8 cellular contexts compared by ENCODE assay signal in genomic region chr16:66740010-66740409, GRCh38. TPM values are rescaled to one million over a fixed set of nuclear protein-coding genes. Genes with fewer than 3 reads are reported as not detected.
A peak's percentile ranks its signal among the peaks of the same experiment; 100 is the strongest.
DNase-seq lines count a peak whose midpoint lies in the region; ATAC-seq and TF ChIP-seq lines count a peak whose summit lies in the region.

No MANE protein-coding gene starts in this region.

- peak; percentile 79 for ATAC-seq in CD8-positive, alpha-beta T cell
- ATAC-seq in HCT116 (peak; percentile 71), omental fat pad (ENCODE audit: low FRiP score) (no peak), GM18858 (IDR thresholded peaks at IDR 0.05; ENCODE audit: unreplicated experiment) (no peak), GM21367 (IDR thresholded peaks at IDR 0.05; ENCODE audit: unreplicated experiment) (no peak)

- H3K9ac ChIP-seq in HCT116 (ENCODE audit: low read length) (no peak overlapping the region), duodenal mucosa (ENCODE audit: low read depth in 1 of 2, low read length in 2 of 2) (no peak overlapping the region)

- H3K9me2 ChIP-seq in HCT116 (ENCODE audit: insufficient read depth), result no peaks in the 10 kb centered on the region

- H3K27me3 ChIP-seq in CD8-positive, alpha-beta T cell (ENCODE audit: insufficient read depth, low read length), result no peaks in the 10 kb centered on the region
- H3K27me3 ChIP-seq in HCT116 (ENCODE audit: insufficient read depth, low read length), result no peaks in the 10 kb centered on the region
- H3K27me3 ChIP-seq in duodenal mucosa (ENCODE audit: control insufficient read depth in 1 of 2, insufficient read depth in 2 of 2, low read length in 2 of 2), result no peaks in the 10 kb centered on the region

- no peak overlapping the region for H3K4me3 Mint-ChIP-seq in CD8-positive, alpha-beta T cell
- no peak overlapping the region for H3K4me3 Mint-ChIP-seq in T-helper 1 cell treated with Interleukin-12 subunit alpha and Interleukin-12 subunit beta and Interleukin-4 antibody, amounts not matched to agents 30 μg/mL and 1 μg/mL, for 36 hours

- H3K4me3 ChIP-seq in CD8-positive, alpha-beta T cell (ENCODE audit: low read depth, low read length), result no peak overlapping the region
- H3K4me3 ChIP-seq in HCT116 (replicated peaks in 1 of 2; ENCODE audit: low read depth in 1 of 2, low read length in 2 of 2) (no peak overlapping the region), duodenal mucosa (ENCODE audit: low read depth in 1 of 2, low read length in 2 of 2) (peak overlapping the region in 1 of 2 donors; percentile 18)

- H3K4me1 ChIP-seq in CD8-positive, alpha-beta T cell (ENCODE audit: insufficient read depth, low read length), result no peaks in the 10 kb centered on the region
- peaks cover 32 to 43% of the 10 kb centered on the region in 2 experiments for H3K4me1 ChIP-seq in HCT116 (ENCODE audit: control insufficient read depth in 1 of 2, insufficient read depth in 2 of 2, low read length in 2 of 2)
- H3K4me1 ChIP-seq in duodenal mucosa (ENCODE audit: control insufficient read depth in 1 of 2, insufficient read depth in 2 of 2, low read length in 2 of 2), result peaks cover 27 to 31% of the 10 kb centered on the region in 2 donors

- no TSS peak for BruUV-seq in HCT116 (replicated peaks; lab: Mats Ljungman, UMichigan)

- no peak overlapping the region for H2AFZ ChIP-seq in HCT116 (ENCODE audit: low read depth, low read length, poor library complexity, severe bottlenecking)

- H4K20me1 ChIP-seq in HCT116 (ENCODE audit: insufficient read depth), result peaks cover 5% of the 10 kb centered on the region

- RAD21 ChIA-PET in HCT116 (lab: Charles Lee; ENCODE audit: low non-redundant PET in 1 of 2, low total read pairs in 2 of 2, uncharacterized antibody in 2 of 2, unreplicated experiment in 2 of 2), result interaction anchor here in 1 of 2 experiments (1.0 kb wide), 1 partner anchor 133 kb away, joined by 4 read pairs; no protein-coding TSS in a partner anchor

- H3K27ac Mint-ChIP-seq in CD8-positive, alpha-beta T cell, result no peak overlapping the region
- peak overlapping the region; percentile 32 for H3K27ac Mint-ChIP-seq in T-helper 1 cell treated with Interleukin-12 subunit alpha and Interleukin-12 subunit beta and Interleukin-4 antibody, amounts not matched to agents 30 μg/mL and 1 μg/mL, for 36 hours

- POLR2A ChIA-PET in CD8-positive, alpha-beta T cell (lab: Charles Lee), result interaction anchor here (0.7 to 1.2 kb wide), 3 partner anchors 10 to 334 kb away, joined by 3 read pairs; no protein-coding TSS in a partner anchor
- POLR2A ChIA-PET in HCT116 (lab: Charles Lee), result no interaction called here

- peak; percentile 21; the same call in 1 of the 2 replicates for TF ChIP-seq RAD21 in HCT116 (IDR thresholded peaks at IDR 0.05; ENCODE audit: low read depth)

- intact Hi-C loops in CD8-positive, alpha-beta T cell (cut with DNase I, micrococcal nuclease), result loop anchor here (1.0 to 5.0 kb wide), 2 partner anchors 178 to 334 kb away; no protein-coding TSS in a partner anchor
- intact Hi-C loops in HCT116 (cut with micrococcal nuclease), result loop anchor here (5.0 kb wide), 2 partner anchors 127 to 333 kb away; no protein-coding TSS in a partner anchor

- peak overlapping the region; percentile 30; the same call in 1 of the 2 replicates for H3K4me2 ChIP-seq in HCT116 (ENCODE audit: low read length)

- H3K27ac ChIP-seq in CD8-positive, alpha-beta T cell (ENCODE audit: low read depth, low read length), result no peak overlapping the region
- H3K27ac ChIP-seq in HCT116 (ENCODE audit: low read depth, low read length) (peak overlapping the region; percentile 34; the same call in 1 of the 2 replicates), duodenal mucosa (ENCODE audit: low read depth, low read length) (peak overlapping the region; percentile 28)

- peak; percentile 65 for TF ChIP-seq CTCF in CD8-positive, alpha-beta T cell (IDR thresholded peaks at IDR 0.05)
- TF ChIP-seq CTCF in HCT116 (IDR thresholded peaks at IDR 0.05 in 2 of 3, conservative IDR thresholded peaks at IDR 0.05 in 1 of 3; ENCODE audit: borderline replicate concordance in 1 of 3, insufficient read depth in 1 of 3, low read depth in 2 of 3, low read length in 2 of 3) (peak; percentile 47 to 84 (median 73); a peak in 5 of 6 replicates), omental fat pad (IDR thresholded peaks at IDR 0.05) (no peak)

- no peaks in the 10 kb centered on the region for H3K27me3 Mint-ChIP-seq in CD8-positive, alpha-beta T cell (ENCODE audit: low read depth)
- no peaks in the 10 kb centered on the region for H3K27me3 Mint-ChIP-seq in T-helper 1 cell treated with Interleukin-12 subunit alpha and Interleukin-12 subunit beta and Interleukin-4 antibody, amounts not matched to agents 30 μg/mL and 1 μg/mL, for 36 hours (ENCODE audit: low read depth)

- peaks cover 30% of the 10 kb centered on the region for H3K36me3 ChIP-seq in CD8-positive, alpha-beta T cell (ENCODE audit: insufficient read depth, low read length)
- H3K36me3 ChIP-seq in HCT116 (ENCODE audit: control insufficient read depth in 1 of 2, insufficient read depth in 2 of 2, low read length in 2 of 2) (peaks cover 32 to 36% of the 10 kb centered on the region in 2 experiments; a peak in 3 of 4 replicates), duodenal mucosa (ENCODE audit: control insufficient read depth in 1 of 2, insufficient read depth in 2 of 2, low read length in 2 of 2) (peaks cover 6 to 69% of the 10 kb centered on the region in 2 donors)

- no peaks in the 10 kb centered on the region for H3K9me3 Mint-ChIP-seq in CD8-positive, alpha-beta T cell
- no peaks in the 10 kb centered on the region for H3K9me3 Mint-ChIP-seq in T-helper 1 cell treated with Interleukin-12 subunit alpha and Interleukin-12 subunit beta and Interleukin-4 antibody, amounts not matched to agents 30 μg/mL and 1 μg/mL, for 36 hours

- H3K79me2 ChIP-seq in HCT116 (ENCODE audit: insufficient read depth, low read length), result peaks cover 69% of the 10 kb centered on the region

- CTCF ChIA-PET in CD8-positive, alpha-beta T cell (lab: Charles Lee), result interaction anchor here (0.6 to 8.9 kb wide), 7 partner anchors 11 to 333 kb away, joined by 3 to 82 read pairs (median 4); partner anchors contain the start of gene DYNC1LI2
- CTCF ChIA-PET in HCT116 (lab: Charles Lee), result interaction anchor here (0.6 to 3.2 kb wide), 15 partner anchors 9 to 334 kb away, joined by 3 to 22 read pairs (median 4); partner anchors contain the start of genes DYNC1LI2 and NAE1

- no peak for TF ChIP-seq POLR2A in HCT116 (IDR thresholded peaks at IDR 0.05; ENCODE audit: borderline replicate concordance, extremely low read depth, insufficient read depth, insufficient read length)

- peaks cover 24% of the 10 kb centered on the region for H3K4me1 Mint-ChIP-seq in CD8-positive, alpha-beta T cell (ENCODE audit: low read depth)
- H3K4me1 Mint-ChIP-seq in T-helper 1 cell treated with Interleukin-12 subunit alpha and Interleukin-12 subunit beta and Interleukin-4 antibody, amounts not matched to agents 30 μg/mL and 1 μg/mL, for 36 hours (ENCODE audit: low read depth), result peaks cover 18% of the 10 kb centered on the region

- peaks cover 84% of the 10 kb centered on the region for H3K36me3 Mint-ChIP-seq in CD8-positive, alpha-beta T cell
- H3K36me3 Mint-ChIP-seq in T-helper 1 cell treated with Interleukin-12 subunit alpha and Interleukin-12 subunit beta and Interleukin-4 antibody, amounts not matched to agents 30 μg/mL and 1 μg/mL, for 36 hours (ENCODE audit: low read depth), result peaks cover 44% of the 10 kb centered on the region

- no peaks in the 10 kb centered on the region for H3K9me3 ChIP-seq in CD8-positive, alpha-beta T cell (ENCODE audit: low read length)
- H3K9me3 ChIP-seq in HCT116 (ENCODE audit: control insufficient read depth in 1 of 2, insufficient read depth in 1 of 2, low read depth in 1 of 2, low read length in 2 of 2) (no peaks in the 10 kb centered on the region), duodenal mucosa (ENCODE audit: control insufficient read depth in 1 of 2, low read length in 2 of 2) (no peaks in the 10 kb centered on the region)

- peak in 2 of 7 experiments; percentile 27 to 35 for DNase-seq in CD8-positive, alpha-beta T cell
- DNase-seq in HCT116 (ENCODE audit: low read depth, low spot score) (no peak), midbrain (lab: John Stamatoyannopoulos, UW) (peak; percentile 36), omental fat pad (ENCODE audit: low spot score) (no peak)

TF ChIP-seq in HCT116, 20 proteins besides CTCF, POLR2A, EP300 and RAD21 (continues in another document):
- TF ChIP-seq POLR2AphosphoS5 (IDR thresholded peaks at IDR 0.05; ENCODE audit: low read depth, low read length) (no peak), SP1 (IDR thresholded peaks at IDR 0.05; ENCODE audit: low read depth) (no peak), ZNF274 (IDR thresholded peaks at IDR 0.05; ENCODE audit: low read depth, low read length) (no peak), ZBTB33 (IDR thresholded peaks at IDR 0.05; ENCODE audit: extremely low read depth, insufficient replicate concordance, low read length) (no peak)

RNA-seq across cellular contexts. Expression of gene DYNC1LI2, which starts 11.4 kb away (rescaled TPM):
- 100 to 1,000 TPM; 102 to 114 TPM for total RNA-seq in CD8-positive, alpha-beta T cell
- total RNA-seq in HCT116 (2021; ENCODE audit: unreplicated experiment) (92.8 TPM), omental fat pad (100 to 1,000 TPM; 120 to 199 (median 169) TPM)
- polyA plus RNA-seq in HCT116 (2012), result 33.8 and 38.5 TPM in 2 replicates

RNA-seq across cellular contexts. Expression of gene CMTM4, which starts 43.5 kb away (rescaled TPM):
- total RNA-seq in CD8-positive, alpha-beta T cell, result under 1 TPM; 0.84 to 0.89 TPM
- total RNA-seq in HCT116 (2021; ENCODE audit: unreplicated experiment) (77.8 TPM), omental fat pad (10 to 100 TPM; 12.6 to 29.9 (median 23.8) TPM)
- polyA plus RNA-seq in HCT116 (2012), result 35.7 and 42.5 TPM in 2 replicates

Comparison
In these comparisons a context has a peak if more than half of its experiments do, and no peak if none do; other contexts are left out.
1. ATAC-seq: peak in CD8-positive, alpha-beta T cell (single experiment) and HCT116 (single experiment); none in omental fat pad (single experiment), GM18858 (single experiment) and GM21367 (single experiment).
2. CTCF ChIP-seq: peak in CD8-positive, alpha-beta T cell (single experiment) and HCT116 (3 of 3); none in omental fat pad (0 of 3).
3. RNA of gene CMTM4, which starts 43.5 kb away (total RNA-seq): 77.8 TPM in HCT116 (single experiment) and 12.6 to 29.9 TPM in omental fat pad; 0.84 to 0.89 TPM in CD8-positive, alpha-beta T cell; every median in the first group is over 4 times any median in the second.